ENCODE assay signal across 8 cellular contexts in the genomic region with DNA sequence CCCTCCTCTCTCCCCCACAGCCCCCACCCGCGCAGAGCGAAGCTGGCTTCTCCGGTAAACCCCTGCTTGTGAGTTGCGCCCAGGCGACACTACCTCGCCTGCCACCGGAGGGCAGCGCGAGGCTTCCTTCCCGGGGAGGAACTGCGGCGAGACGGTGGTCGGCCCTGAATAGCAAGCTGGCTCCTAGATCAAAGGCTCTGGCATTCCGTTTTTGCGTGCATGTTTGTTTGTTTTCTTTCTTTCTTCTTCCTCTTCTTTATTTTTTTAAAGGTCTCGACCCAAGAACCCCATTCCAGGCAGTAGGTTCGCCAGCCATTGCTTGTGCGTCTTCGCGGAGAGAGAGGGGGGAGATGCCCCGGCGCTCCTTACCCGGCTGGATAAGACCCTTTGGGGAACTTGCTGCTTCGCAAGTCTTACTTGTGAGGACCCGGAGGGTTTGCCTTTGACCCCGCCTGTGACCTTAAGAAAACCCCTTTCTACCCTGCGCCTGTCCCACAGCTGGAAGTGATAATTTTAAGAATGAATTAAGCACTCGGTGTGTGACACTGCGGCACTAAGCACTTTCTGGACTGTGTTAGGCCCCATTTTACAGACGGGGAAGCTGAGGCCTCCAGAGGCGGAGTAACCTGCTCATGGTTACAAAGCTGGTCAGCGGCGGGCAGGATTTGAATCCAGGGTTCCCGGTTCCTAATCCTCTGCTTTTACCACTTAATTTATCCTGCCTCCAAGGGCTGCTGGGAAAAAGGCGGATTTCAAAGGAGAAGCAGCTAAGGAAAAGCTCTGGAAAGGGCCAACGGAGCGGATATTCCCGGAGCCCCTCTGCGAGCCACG.
DNase-seq lines count a peak whose midpoint lies in the region; ATAC-seq, FAIRE-seq and TF ChIP-seq lines count a peak whose summit lies in the region.

No MANE protein-coding gene starts in this region.

- peaks cover 44% of the 10 kb centered on the region for H3K27me3 Mint-ChIP-seq in activated T-helper 1 cell treated with anti-CD3 and anti-CD28 coated beads, Interleukin-12 subunit alpha, Interleukin-12 subunit beta, Interleukin-2, Interleukin-4 antibody, amounts not matched to agents 30 ng/mL and 10 ng/mL and 1 ng/mL, durations not matched to agents 14 hours and 24 hours and 36 hours (ENCODE audit: insufficient read depth)

- DNase-seq in AG08396 (ENCODE audit: low spot score) (peak; percentile 77), GM13977 (ENCODE audit: low spot score) (peak; percentile 83), NCI-H345 (lab: John Stamatoyannopoulos, UW) (peak; percentile 73), globus pallidus (ENCODE audit: low spot score) (peak; percentile 91), urothelium cell line (ENCODE audit: low spot score) (peak; percentile 69)
- peak; percentile 7 for DNase-seq in activated T-helper 1 cell treated with anti-CD3 and anti-CD28 coated beads, Interleukin-12 subunit alpha, Interleukin-12 subunit beta, Interleukin-2, Interleukin-4 antibody, amounts not matched to agents 30 ng/mL and 10 ng/mL and 1 ng/mL, durations not matched to agents 14 hours and 24 hours and 36 hours (ENCODE audit: low spot score)

- H3K27me3 ChIP-seq in neuron (ENCODE audit: insufficient read depth, low read length): peaks cover 38% of the 10 kb centered on the region

- H3K4me1 ChIP-seq in neuron (ENCODE audit: insufficient read depth, low read length): peaks cover 13% of the 10 kb centered on the region

- in situ Hi-C loops in GM13977 (cut with MboI; ENCODE audit: low pct_unique_long_range_greater_than_20kb, low sequenced_read_pairs, unreplicated experiment): no loop called here

- intact Hi-C loops in activated T-helper 1 cell treated with anti-CD3 and anti-CD28 coated beads, Interleukin-12 subunit alpha, Interleukin-12 subunit beta, Interleukin-2, Interleukin-4 antibody, amounts not matched to agents 30 ng/mL and 10 ng/mL and 1 ng/mL, durations not matched to agents 14 hours and 24 hours and 36 hours (cut with micrococcal nuclease): loop anchor here (1.0 to 5.0 kb wide), 2 partner anchors 95 to 370 kb away; a partner anchor contains a TSS

- H2AFZ ChIP-seq in neuron (ENCODE audit: low read depth, low read length): peak overlapping the region; percentile 85

- H3K4me3 ChIP-seq in neuron (ENCODE audit: low read length): peak overlapping the region; percentile 54

- no peak overlapping the region for H3K27ac Mint-ChIP-seq in activated T-helper 1 cell treated with anti-CD3 and anti-CD28 coated beads, Interleukin-12 subunit alpha, Interleukin-12 subunit beta, Interleukin-2, Interleukin-4 antibody, amounts not matched to agents 30 ng/mL and 10 ng/mL and 1 ng/mL, durations not matched to agents 14 hours and 24 hours and 36 hours

- H3K36me3 Mint-ChIP-seq in activated T-helper 1 cell treated with anti-CD3 and anti-CD28 coated beads, Interleukin-12 subunit alpha, Interleukin-12 subunit beta, Interleukin-2, Interleukin-4 antibody, amounts not matched to agents 30 ng/mL and 10 ng/mL and 1 ng/mL, durations not matched to agents 14 hours and 24 hours and 36 hours (ENCODE audit: low read depth): no peaks in the 10 kb centered on the region

- ATAC-seq in GM21381 (IDR thresholded peaks at IDR 0.05; ENCODE audit: unreplicated experiment): no peak

- H3K4me3 Mint-ChIP-seq in activated T-helper 1 cell treated with anti-CD3 and anti-CD28 coated beads, Interleukin-12 subunit alpha, Interleukin-12 subunit beta, Interleukin-2, Interleukin-4 antibody, amounts not matched to agents 30 ng/mL and 10 ng/mL and 1 ng/mL, durations not matched to agents 14 hours and 24 hours and 36 hours: peak overlapping the region; percentile 68

- peak; percentile 50 for FAIRE-seq in urothelium cell line (lab: Jason Lieb, UNC)

- H3K9me3 ChIP-seq in neuron (ENCODE audit: low read length): no peaks in the 10 kb centered on the region

- no peaks in the 10 kb centered on the region for H3K9me3 Mint-ChIP-seq in activated T-helper 1 cell treated with anti-CD3 and anti-CD28 coated beads, Interleukin-12 subunit alpha, Interleukin-12 subunit beta, Interleukin-2, Interleukin-4 antibody, amounts not matched to agents 30 ng/mL and 10 ng/mL and 1 ng/mL, durations not matched to agents 14 hours and 24 hours and 36 hours

- peaks cover 12% of the 10 kb centered on the region for H3K4me1 Mint-ChIP-seq in activated T-helper 1 cell treated with anti-CD3 and anti-CD28 coated beads, Interleukin-12 subunit alpha, Interleukin-12 subunit beta, Interleukin-2, Interleukin-4 antibody, amounts not matched to agents 30 ng/mL and 10 ng/mL and 1 ng/mL, durations not matched to agents 14 hours and 24 hours and 36 hours (ENCODE audit: low read depth)

- TF ChIP-seq CTCF in GM13977 (IDR thresholded peaks at IDR 0.05; ENCODE audit: extremely low read depth, insufficient read depth, missing control alignments): peak; percentile 86

- H3K36me3 ChIP-seq in neuron (ENCODE audit: insufficient read depth, low read length): no peaks in the 10 kb centered on the region

Comparison
In these comparisons a context has a peak if more than half of its experiments do, and no peak if none do; other contexts are left out.
1. DNase-seq: peak in every context shown above with its lines; median percentile 91 in globus pallidus; 83 in GM13977; 77 in AG08396; 73 in NCI-H345; 69 in urothelium cell line; 7 in activated T-helper 1 cell treated with anti-CD3 and anti-CD28 coated beads, Interleukin-12 subunit alpha, Interleukin-12 subunit beta, Interleukin-2, Interleukin-4 antibody, amounts not matched to agents 30 ng/mL and 10 ng/mL and 1 ng/mL, durations not matched to agents 14 hours and 24 hours and 36 hours.